8 cellular contexts compared by ENCODE assay signal in genomic region chr1:31239653-31240241, GRCh38. TPM values are rescaled to one million over a fixed set of nuclear protein-coding genes. Genes with fewer than 3 reads are reported as not detected.
DNase-seq lines count a peak whose midpoint lies in the region; ATAC-seq and TF ChIP-seq lines count a peak whose summit lies in the region.

Gene NKAIN1, minus strand, starts transcription at chr1:31239887. Its CDS starts 340 bp downstream, at chr1:31239547.

- no peak within 1 kb of the TSS for H2BK5ac ChIP-seq in trophoblast cell (ENCODE audit: low read depth, low read length, poor library complexity)

- H3K4me3 ChIP-seq in foreskin fibroblast (ENCODE audit: low read depth in 1 of 2, low read length in 2 of 2) (peak within 1 kb of the TSS; percentile 27 to 38), trophoblast cell (ENCODE audit: low read depth, low read length) (peak within 1 kb of the TSS; percentile 72), OCI-LY7 (ENCODE audit: low read depth, low read length, poor library complexity, severe bottlenecking) (no peak within 1 kb of the TSS)

- H4K12ac ChIP-seq in trophoblast cell (ENCODE audit: low read depth, low read length), result peak within 1 kb of the TSS; percentile 16

- H3K14ac ChIP-seq in trophoblast cell (ENCODE audit: low read length), result peak within 1 kb of the TSS; percentile 30

- intact Hi-C loops in OCI-LY7 (cut with micrococcal nuclease; ENCODE audit: unreplicated experiment), result no loop called here

- peak in 1 of 2 donors; percentile 4 for DNase-seq in activated T-cell treated with anti-CD3 and anti-CD28 coated beads, Interleukin-2, amount 50 U/mL, for 72 hours
- DNase-seq in activated T-cell treated with anti-CD3 and anti-CD28 coated beads for 4 hours (no peak), SW480 (ENCODE audit: low spot score) (peak; percentile 42), foreskin fibroblast (peak; percentile 24 to 66), trophoblast cell (peak in 1 of 2 donors; percentile 37), OCI-LY7 (ENCODE audit: low spot score) (no peak), activated gamma-delta T cell (lab: John Stamatoyannopoulos, UW) (no peak)
- no peak for DNase-seq in stimulated activated naive CD4-positive, alpha-beta T cell treated with Interleukin-2 at 50 U/mL for 16 hours (lab: John Stamatoyannopoulos, UW)

- no peak within 1 kb of the TSS for H2AK5ac ChIP-seq in trophoblast cell (ENCODE audit: low read length)

- H3K79me2 ChIP-seq in trophoblast cell (ENCODE audit: control insufficient read depth, insufficient read depth, low read length, poor library complexity) (no peaks in the 10 kb centered on the region), OCI-LY7 (ENCODE audit: insufficient read depth, low read depth, low read length) (no peaks in the 10 kb centered on the region)

- CTCF ChIA-PET in OCI-LY7 (lab: Charles Lee; ENCODE audit: unreplicated experiment), result no interaction called here

- H2BK120ac ChIP-seq in trophoblast cell (ENCODE audit: insufficient read depth, low read length, poor library complexity), result no peak within 1 kb of the TSS

- H3K27ac Mint-ChIP-seq in activated T-cell treated with anti-CD3 and anti-CD28 coated beads, Interleukin-2, amount 50 U/mL, for 72 hours, result no peak within 1 kb of the TSS

- H3K4me2 ChIP-seq in trophoblast cell (ENCODE audit: low read length), result peak within 1 kb of the TSS; percentile 93
- no peak within 1 kb of the TSS for H3K4me2 ChIP-seq in OCI-LY7 (ENCODE audit: low read length)

- no CpG with 5 or more reads among the region's 57 CpGs for WGBS in trophoblast cell (ENCODE audit: extremely low coverage, insufficient coverage, insufficient read length)

- TF ChIP-seq CTCF in foreskin fibroblast (IDR thresholded peaks at IDR 0.05; ENCODE audit: low read depth, low read length), result no peak
- no peak for TF ChIP-seq CTCF in OCI-LY7 (conservative IDR thresholded peaks at IDR 0.05; ENCODE audit: low read length)

- H3K79me1 ChIP-seq in trophoblast cell (ENCODE audit: low read length), result no peaks in the 10 kb centered on the region

- H4K8ac ChIP-seq in trophoblast cell (ENCODE audit: low read depth, low read length), result peak within 1 kb of the TSS; percentile 19

- no peaks in the 10 kb centered on the region for H3K9me3 Mint-ChIP-seq in activated T-cell treated with anti-CD3 and anti-CD28 coated beads, Interleukin-2, amount 50 U/mL, for 72 hours

- H4K20me1 ChIP-seq in OCI-LY7 (ENCODE audit: insufficient read depth, low read length), result no peaks in the 10 kb centered on the region

- peaks cover 52% of the 10 kb centered on the region for H3K27me3 Mint-ChIP-seq in activated T-cell treated with anti-CD3 and anti-CD28 coated beads, Interleukin-2, amount 50 U/mL, for 72 hours (ENCODE audit: low read depth)

- peak; percentile 19 to 35 for ATAC-seq in activated T-cell treated with anti-CD3 and anti-CD28 coated beads, Interleukin-2, amount 50 U/mL, for 72 hours (replicated peaks in 1 of 2)

- no peaks in the 10 kb centered on the region for H3K36me3 ChIP-seq in trophoblast cell (ENCODE audit: control insufficient read depth in 1 of 2, insufficient read depth in 2 of 2, low read length in 2 of 2)
- H3K36me3 ChIP-seq in OCI-LY7 (ENCODE audit: insufficient read depth, low read length), result no peaks in the 10 kb centered on the region

- no peaks in the 10 kb centered on the region for H3K36me3 Mint-ChIP-seq in activated T-cell treated with anti-CD3 and anti-CD28 coated beads, Interleukin-2, amount 50 U/mL, for 72 hours (ENCODE audit: insufficient read depth in 2 of 2)

- no peaks in the 10 kb centered on the region for H3K9me2 ChIP-seq in OCI-LY7 (ENCODE audit: insufficient read depth, low read length)

- BruUV-seq in OCI-LY7 (replicated peaks; lab: Mats Ljungman, UMichigan), result no TSS peak

- H3K27me3 ChIP-seq in trophoblast cell (ENCODE audit: insufficient read depth, low read length), result peaks cover 23% of the 10 kb centered on the region

- no peak within 1 kb of the TSS for H3K23ac ChIP-seq in trophoblast cell (ENCODE audit: low read length)

- no peak within 1 kb of the TSS for H3K4ac ChIP-seq in trophoblast cell (ENCODE audit: low read depth, low read length)

- H3K9me3 ChIP-seq in trophoblast cell (ENCODE audit: insufficient read depth, low read depth, low read length) (peaks cover 3% of the 10 kb centered on the region), OCI-LY7 (ENCODE audit: low read length) (no peaks in the 10 kb centered on the region)

- H2AFZ ChIP-seq in trophoblast cell (ENCODE audit: insufficient read depth, low read length, poor library complexity), result peak within 1 kb of the TSS; percentile 62
- H2AFZ ChIP-seq in OCI-LY7 (ENCODE audit: low read length), result no peak within 1 kb of the TSS

- no peak within 1 kb of the TSS for H3K9ac ChIP-seq in trophoblast cell (ENCODE audit: low read length)

- peak within 1 kb of the TSS; percentile 21 for H3K18ac ChIP-seq in trophoblast cell (ENCODE audit: low read length)

- no peak within 1 kb of the TSS for H4K91ac ChIP-seq in trophoblast cell (ENCODE audit: low read depth, low read length)

- H3K27ac ChIP-seq in trophoblast cell (ENCODE audit: low read depth, low read length) (no peak within 1 kb of the TSS), OCI-LY7 (ENCODE audit: low read depth, low read length, poor library complexity, severe bottlenecking) (no peak within 1 kb of the TSS)

- peak within 1 kb of the TSS; percentile 53 to 70 for H3K4me3 Mint-ChIP-seq in activated T-cell treated with anti-CD3 and anti-CD28 coated beads, Interleukin-2, amount 50 U/mL, for 72 hours

- no peak within 1 kb of the TSS for H2BK12ac ChIP-seq in trophoblast cell (ENCODE audit: low read length)

- POLR2A ChIA-PET in OCI-LY7 (lab: Charles Lee), result no interaction called here

- H3K4me1 ChIP-seq in trophoblast cell (ENCODE audit: control insufficient read depth in 1 of 2, insufficient read depth in 2 of 2, low read length in 2 of 2) (peaks cover 3 to 13% of the 10 kb centered on the region in 2 experiments), OCI-LY7 (ENCODE audit: insufficient read depth, low read length, poor library complexity, severe bottlenecking) (peaks cover 6% of the 10 kb centered on the region)

- peaks cover 17% of the 10 kb centered on the region for H3K4me1 Mint-ChIP-seq in activated T-cell treated with anti-CD3 and anti-CD28 coated beads, Interleukin-2, amount 50 U/mL, for 72 hours (ENCODE audit: low read depth)

RNA-seq across cellular contexts. Expression of gene NKAIN1, which starts in this region (rescaled TPM):
- total RNA-seq in activated T-cell treated with anti-CD3 and anti-CD28 coated beads, Interleukin-2, amount 50 U/mL, for 72 hours, result not detected
- 2.0 and 2.1 TPM in 2 replicates for polyA plus RNA-seq in trophoblast cell (2013)
- not detected in 2 replicates for total RNA-seq in OCI-LY7 (2014; rRNA removed; shearing (Covaris generic))
- total RNA-seq in OCI-LY7 (2022), result not detected in 2 replicates

Comparison
In these comparisons a context has a peak if more than half of its experiments do, and no peak if none do; other contexts are left out.
1. Peak in ATAC-seq in activated T-cell treated with anti-CD3 and anti-CD28 coated beads, Interleukin-2, amount 50 U/mL, for 72 hours; RNA of the gene not detected or under 1 TPM.
2. DNase-seq: peak in SW480 (single experiment) and foreskin fibroblast (2 of 2); none in activated T-cell treated with anti-CD3 and anti-CD28 coated beads for 4 hours (single experiment), stimulated activated naive CD4-positive, alpha-beta T cell treated with Interleukin-2 at 50 U/mL for 16 hours (single experiment), OCI-LY7 (single experiment) and activated gamma-delta T cell (single experiment).